ENCODE assay signal across 10 cellular contexts in genomic region chr7:105673367-105674188, GRCh38.
A peak's percentile ranks its signal among the peaks of the same experiment; 100 is the strongest.
DNase-seq lines count a peak whose midpoint lies in the region; ATAC-seq and TF ChIP-seq lines count a peak whose summit lies in the region.
"Had no signal": no experiment of that assay in that cellular context is flagged by ENCODE, and none has a peak within 500 bp of the region (broad histone marks: within the 10 kb centered on the region; RNA-seq: fewer than 3 reads in every experiment).

No MANE protein-coding gene starts in this region.

- peaks cover 0 to 59% (median 28%) of the 10 kb centered on the region in 4 donors for H3K4me1 ChIP-seq in right lobe of liver

- H3K27me3 Mint-ChIP-seq in CD4-positive, alpha-beta T cell: no peaks in the 10 kb centered on the region
- H3K27me3 Mint-ChIP-seq in mesothelial cell of epicardium (ENCODE audit: low read depth): no peaks in the 10 kb centered on the region

- POLR2A ChIA-PET in CD4-positive, alpha-beta T cell (lab: Charles Lee): interaction anchor here (0.5 to 1.7 kb wide), 5 partner anchors 9 to 439 kb away, joined by 3 to 10 read pairs (median 3); partner anchors contain the start of gene SYPL1
- POLR2A ChIA-PET in RWPE1 (lab: Yijun Ruan, JAX; ENCODE audit: low non-redundant PET): no interaction called here

- H3K4me1 Mint-ChIP-seq in CD4-positive, alpha-beta T cell (ENCODE audit: low read depth): peaks cover 70% of the 10 kb centered on the region
- no peaks in the 10 kb centered on the region for H3K4me1 Mint-ChIP-seq in mesothelial cell of epicardium

- no peak overlapping the region for H3K4me3 ChIP-seq in Jurkat, Clone E6-1 (ENCODE audit: low read length)
- no peak overlapping the region for H3K4me3 ChIP-seq in right lobe of liver
- H3K4me3 ChIP-seq: skin epidermis had no signal

- peak in 1 of 10 experiments; percentile 18 for DNase-seq in CD4-positive, alpha-beta T cell
- peak; percentile 75 for DNase-seq in Jurkat, Clone E6-1 (ENCODE audit: low read depth, low spot score)
- DNase-seq in RWPE1 (ENCODE audit: low spot score): no peak
- peak; percentile 80 to 91 (median 89) for DNase-seq in right lobe of liver
- no peak for DNase-seq in HCEC 1CT
- DNase-seq in mesothelial cell of epicardium (ENCODE audit: low spot score in 2 of 2, unreplicated experiment in 2 of 2): no peak
- no peak for DNase-seq in NK-92 treated with Interleukin-12 subunit alpha and Interleukin-12 subunit beta, amount 100 ng/mL, for 24 hours (lab: John Stamatoyannopoulos, UW)
- no peak for DNase-seq in NOMO-1 treated with DMSO at 0.1 percent for 48 hours (lab: John Stamatoyannopoulos, UW; ENCODE audit: unreplicated experiment)
- DNase-seq: activated gamma-delta T cell treated with Interleukin-2 at 50 U/mL for 16 hours had no signal

- no peak for TF ChIP-seq POLR2A in right lobe of liver (IDR thresholded peaks at IDR 0.05)

- intact Hi-C loops in CD4-positive, alpha-beta T cell (cut with DNase I, micrococcal nuclease): no loop called here
- intact Hi-C loops in right lobe of liver (cut with DNase I): no loop called here

- no peak for ATAC-seq in CD4-positive, alpha-beta T cell (ENCODE audit: poor library complexity)
- peak; percentile 61 to 78 (median 69) for ATAC-seq in right lobe of liver

- H3K9me3 ChIP-seq in CD4-positive, alpha-beta T cell (ENCODE audit: control insufficient read depth, low read length): no peaks in the 10 kb centered on the region
- H3K9me3 ChIP-seq in right lobe of liver: no peaks in the 10 kb centered on the region

- H3K9me3 Mint-ChIP-seq in CD4-positive, alpha-beta T cell: no peaks in the 10 kb centered on the region
- H3K9me3 Mint-ChIP-seq in mesothelial cell of epicardium: no peaks in the 10 kb centered on the region

- no peaks in the 10 kb centered on the region for H3K27me3 ChIP-seq in CD4-positive, alpha-beta T cell (ENCODE audit: control insufficient read depth, insufficient read depth, low read length)
- no peaks in the 10 kb centered on the region for H3K27me3 ChIP-seq in right lobe of liver

- 29% methylated on average over 9 of the region's 9 CpGs for WGBS in right lobe of liver (ENCODE audit: insufficient coverage, low coverage, low lambda C conversion rate, missing lambda C conversion rate)

- H3K36me3 Mint-ChIP-seq in CD4-positive, alpha-beta T cell (ENCODE audit: low read depth): peaks cover 10% of the 10 kb centered on the region
- no peaks in the 10 kb centered on the region for H3K36me3 Mint-ChIP-seq in mesothelial cell of epicardium

- peak overlapping the region; percentile 98 for H3K27ac Mint-ChIP-seq in CD4-positive, alpha-beta T cell
- no peak overlapping the region for H3K27ac Mint-ChIP-seq in mesothelial cell of epicardium

- no peak for TF ChIP-seq CTCF in CD4-positive, alpha-beta T cell (IDR thresholded peaks at IDR 0.05)
- TF ChIP-seq CTCF in RWPE1 (conservative IDR thresholded peaks at IDR 0.05; ENCODE audit: low read depth) (no peak), right lobe of liver (IDR thresholded peaks at IDR 0.05) (no peak), mesothelial cell of epicardium (IDR thresholded peaks at IDR 0.05; ENCODE audit: unreplicated experiment) (no peak)

- no peaks in the 10 kb centered on the region for H3K36me3 ChIP-seq in right lobe of liver

- H3K27ac ChIP-seq in CD4-positive, alpha-beta T cell (ENCODE audit: low read depth, low read length): no peak overlapping the region
- peak overlapping the region; percentile 47 for H3K27ac ChIP-seq in RWPE1
- H3K27ac ChIP-seq in right lobe of liver: peak overlapping the region; percentile 33 to 64 (median 51)

- H3K4me3 Mint-ChIP-seq in CD4-positive, alpha-beta T cell: peak overlapping the region; percentile 25
- no peak overlapping the region for H3K4me3 Mint-ChIP-seq in mesothelial cell of epicardium

- CTCF ChIA-PET in CD4-positive, alpha-beta T cell (lab: Charles Lee): interaction anchor here (1.1 kb wide), 1 partner anchor 17 kb away, joined by 3 read pairs; no protein-coding TSS in a partner anchor
- CTCF ChIA-PET in RWPE1 (lab: Yijun Ruan, JAX): interaction anchor here (0.5 kb wide), 1 partner anchor 1286 kb away, joined by 3 read pairs; no protein-coding TSS in a partner anchor

Comparison
In these comparisons a context has a peak if more than half of its experiments do, and no peak if none do; other contexts are left out.
1. DNase-seq: peak in Jurkat, Clone E6-1 (single experiment) and right lobe of liver (3 of 3); none in RWPE1 (single experiment), HCEC 1CT (single experiment), mesothelial cell of epicardium (0 of 2), NK-92 treated with Interleukin-12 subunit alpha and Interleukin-12 subunit beta, amount 100 ng/mL, for 24 hours (single experiment) and NOMO-1 treated with DMSO at 0.1 percent for 48 hours (single experiment).